Comparison of ENCODE assay signal across 2 cellular contexts in the genomic region with DNA sequence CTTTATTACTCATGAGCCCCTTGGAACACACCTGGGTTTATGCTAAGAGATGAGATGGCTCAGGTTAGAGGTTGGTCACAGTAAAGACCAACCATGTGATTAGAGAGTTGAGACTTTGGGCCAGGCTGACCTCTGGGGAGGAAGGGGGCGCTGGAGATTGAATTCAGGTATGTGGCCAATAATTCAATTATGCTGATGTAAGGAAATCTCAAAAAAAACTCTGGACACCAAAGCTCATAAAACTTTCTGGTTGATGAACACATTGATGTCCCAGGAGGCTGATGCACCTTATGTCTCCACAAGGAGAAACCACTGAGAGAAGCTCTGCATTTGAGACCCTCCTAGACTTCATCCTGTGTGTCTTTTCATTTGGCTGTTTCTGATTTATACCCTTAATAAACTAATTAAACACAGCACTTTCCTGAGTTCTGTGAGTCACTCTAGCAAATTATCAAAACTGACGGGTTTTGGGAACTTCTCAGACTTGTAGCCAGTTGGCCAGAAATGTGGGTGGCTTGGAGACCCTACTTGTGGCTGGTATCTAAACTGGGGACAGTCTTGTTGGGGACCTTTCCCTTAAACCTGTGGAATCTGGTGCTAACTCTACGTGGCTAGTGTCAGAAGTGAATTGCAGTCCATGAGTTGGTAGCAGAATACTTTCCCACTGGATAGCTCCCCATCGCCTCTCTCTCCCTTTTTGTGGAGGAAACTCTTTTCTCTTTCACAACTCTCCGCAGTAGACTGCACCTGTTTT.
TF ChIP-seq lines count a peak whose summit lies in the region.

No MANE protein-coding gene starts in this region.

TF ChIP-seq in HEK293, 187 proteins besides CTCF, POLR2A, EP300 and RAD21:
- peak; percentile 92 for TF ChIP-seq ZNF677 (tag by site-specific recombination; IDR thresholded peaks at IDR 0.05)
- no peak for TF ChIP-seq ZNF292 (tag by site-specific recombination; IDR thresholded peaks at IDR 0.05; ENCODE audit: borderline replicate concordance, low read depth)

TF ChIP-seq in K562, 482 proteins besides CTCF, POLR2A, EP300 and RAD21:
- TF ChIP-seq ZNF316 (IDR thresholded peaks at IDR 0.05) (peak; percentile 55), ELF1 (tag; IDR thresholded peaks at IDR 0.05) (no peak), DDX20 (tag; IDR thresholded peaks at IDR 0.05; ENCODE audit: low read depth) (no peak), MAFK (IDR thresholded peaks at IDR 0.05; ENCODE audit: low read length) (peak; percentile 14; the same call in 1 of the 2 replicates)
- TF ChIP-seq, protein P1, sequence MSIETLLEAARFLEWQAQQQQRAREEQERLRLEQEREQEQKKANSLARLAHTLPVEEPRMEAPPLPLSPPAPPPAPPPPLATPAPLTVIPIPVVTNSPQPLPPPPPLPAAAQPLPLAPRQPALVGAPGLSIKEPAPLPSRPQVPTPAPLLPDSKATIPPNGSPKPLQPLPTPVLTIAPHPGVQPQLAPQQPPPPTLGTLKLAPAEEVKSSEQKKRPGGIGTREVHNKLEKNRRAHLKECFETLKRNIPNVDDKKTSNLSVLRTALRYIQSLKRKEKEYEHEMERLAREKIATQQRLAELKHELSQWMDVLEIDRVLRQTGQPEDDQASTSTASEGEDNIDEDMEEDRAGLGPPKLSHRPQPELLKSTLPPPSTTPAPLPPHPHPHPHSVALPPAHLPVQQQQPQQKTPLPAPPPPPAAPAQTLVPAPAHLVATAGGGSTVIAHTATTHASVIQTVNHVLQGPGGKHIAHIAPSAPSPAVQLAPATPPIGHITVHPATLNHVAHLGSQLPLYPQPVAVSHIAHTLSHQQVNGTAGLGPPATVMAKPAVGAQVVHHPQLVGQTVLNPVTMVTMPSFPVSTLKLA (conservative IDR thresholded peaks at IDR 0.05) = no peak
